11 cellular contexts compared by ENCODE assay signal in genomic region chr1:186849271-186849671, GRCh38. TPM values are rescaled to one million over a fixed set of nuclear protein-coding genes. Genes with fewer than 3 reads are reported as not detected.
DNase-seq lines count a peak whose midpoint lies in the region; ATAC-seq and TF ChIP-seq lines count a peak whose summit lies in the region.
"Had no signal": no experiment of that assay in that cellular context is flagged by ENCODE, and none has a peak within 500 bp of the region (broad histone marks: within the 10 kb centered on the region; RNA-seq: fewer than 3 reads in every experiment).

No MANE protein-coding gene starts in this region.

- peaks cover 6% of the 10 kb centered on the region for H3K4me1 Mint-ChIP-seq in activated T-cell treated with anti-CD3 and anti-CD28 coated beads, Interleukin-2, amount 50 U/mL, for 72 hours (ENCODE audit: low read depth)

- no peaks in the 10 kb centered on the region for H3K9me3 Mint-ChIP-seq in activated T-cell treated with anti-CD3 and anti-CD28 coated beads, Interleukin-2, amount 50 U/mL, for 72 hours
- H3K9me3 Mint-ChIP-seq: stimulated activated naive CD8-positive, alpha-beta T cell treated with anti-CD3 and anti-CD28 coated beads, Interleukin-15, Interleukin-2, amounts not matched to agents 100 ng/mL and 50 ng/mL, for 24 hours had no signal

- no peaks in the 10 kb centered on the region for H3K9me3 ChIP-seq in testis

- no peak for TF ChIP-seq CTCF in testis (IDR thresholded peaks at IDR 0.05)

- H3K27me3 Mint-ChIP-seq in activated T-cell treated with anti-CD3 and anti-CD28 coated beads, Interleukin-2, amount 50 U/mL, for 72 hours (ENCODE audit: low read depth): no peaks in the 10 kb centered on the region
- H3K27me3 Mint-ChIP-seq: stimulated activated naive CD8-positive, alpha-beta T cell treated with anti-CD3 and anti-CD28 coated beads, Interleukin-15, Interleukin-2, amounts not matched to agents 100 ng/mL and 50 ng/mL, for 24 hours had no signal

- no peak overlapping the region for H3K27ac Mint-ChIP-seq in activated T-cell treated with anti-CD3 and anti-CD28 coated beads, Interleukin-2, amount 50 U/mL, for 72 hours
- H3K27ac Mint-ChIP-seq: stimulated activated naive CD8-positive, alpha-beta T cell treated with anti-CD3 and anti-CD28 coated beads, Interleukin-15, Interleukin-2, amounts not matched to agents 100 ng/mL and 50 ng/mL, for 24 hours had no signal

- no peaks in the 10 kb centered on the region for H3K36me3 ChIP-seq in testis (ENCODE audit: low read depth, missing control alignments)

- H3K4me1 ChIP-seq in testis: no peaks in the 10 kb centered on the region

- no peaks in the 10 kb centered on the region for H3K27me3 ChIP-seq in testis

- intact Hi-C loops in testis (cut with DNase I; ENCODE audit: low total_unique reads): no loop called here

- ATAC-seq in activated T-cell treated with anti-CD3 and anti-CD28 coated beads, Interleukin-2, amount 50 U/mL, for 72 hours (replicated peaks in 1 of 2): peak; percentile 43 to 49
- ATAC-seq in HG03025 (IDR thresholded peaks at IDR 0.05; ENCODE audit: low FRiP score, unreplicated experiment): peak; percentile 96

- no peak for TF ChIP-seq POLR2A in testis (IDR thresholded peaks at IDR 0.05)

- no peak overlapping the region for H3K27ac ChIP-seq in testis

- H3K4me3 Mint-ChIP-seq in activated T-cell treated with anti-CD3 and anti-CD28 coated beads, Interleukin-2, amount 50 U/mL, for 72 hours: no peak overlapping the region
- H3K4me3 Mint-ChIP-seq: stimulated activated naive CD8-positive, alpha-beta T cell treated with anti-CD3 and anti-CD28 coated beads, Interleukin-15, Interleukin-2, amounts not matched to agents 100 ng/mL and 50 ng/mL, for 24 hours had no signal

- DNase-seq in activated T-cell treated with anti-CD3 and anti-CD28 coated beads, Interleukin-2, amount 50 U/mL, for 72 hours: no peak
- DNase-seq in activated T-cell treated with anti-CD3 and anti-CD28 coated beads for 4 hours (no peak), SHP77 (lab: John Stamatoyannopoulos, UW) (peak; percentile 36 to 59), testis (peak; percentile 16), DMS153 treated with DMSO at 0.1 percent for 48 hours (lab: John Stamatoyannopoulos, UW; ENCODE audit: unreplicated experiment) (no peak), AG08396 (ENCODE audit: low spot score) (no peak), activated gamma-delta T cell (lab: John Stamatoyannopoulos, UW) (no peak)
- DNase-seq: 8988T had no signal

- H3K4me3 ChIP-seq in testis: no peak overlapping the region

- 76 to 81% methylated on average over 5 of the region's 5 CpGs for WGBS in testis, 2 donors

- H3K36me3 Mint-ChIP-seq in activated T-cell treated with anti-CD3 and anti-CD28 coated beads, Interleukin-2, amount 50 U/mL, for 72 hours (ENCODE audit: insufficient read depth in 2 of 2): no peaks in the 10 kb centered on the region

RNA-seq across cellular contexts. Expression of gene PLA2G4A, which starts 20.5 kb away (rescaled TPM):
- total RNA-seq in activated T-cell treated with anti-CD3 and anti-CD28 coated beads, Interleukin-2, amount 50 U/mL, for 72 hours: 1 to 10 TPM; 4.9 to 5.7 TPM
- 1 to 10 TPM; 6.4 TPM for total RNA-seq in testis
- polyA plus RNA-seq in testis (ENCODE audit: insufficient read depth, low read depth, low replicate concordance): 4.9 TPM
- polyA plus RNA-seq: neural cell had no signal

Comparison
In these comparisons a context has a peak if more than half of its experiments do, and no peak if none do; other contexts are left out.
1. DNase-seq: peak in SHP77 (2 of 2) and testis (single experiment); none in activated T-cell treated with anti-CD3 and anti-CD28 coated beads, Interleukin-2, amount 50 U/mL, for 72 hours (0 of 2), activated T-cell treated with anti-CD3 and anti-CD28 coated beads for 4 hours (single experiment), DMS153 treated with DMSO at 0.1 percent for 48 hours (single experiment), AG08396 (single experiment) and activated gamma-delta T cell (single experiment).